In the genomic region with DNA sequence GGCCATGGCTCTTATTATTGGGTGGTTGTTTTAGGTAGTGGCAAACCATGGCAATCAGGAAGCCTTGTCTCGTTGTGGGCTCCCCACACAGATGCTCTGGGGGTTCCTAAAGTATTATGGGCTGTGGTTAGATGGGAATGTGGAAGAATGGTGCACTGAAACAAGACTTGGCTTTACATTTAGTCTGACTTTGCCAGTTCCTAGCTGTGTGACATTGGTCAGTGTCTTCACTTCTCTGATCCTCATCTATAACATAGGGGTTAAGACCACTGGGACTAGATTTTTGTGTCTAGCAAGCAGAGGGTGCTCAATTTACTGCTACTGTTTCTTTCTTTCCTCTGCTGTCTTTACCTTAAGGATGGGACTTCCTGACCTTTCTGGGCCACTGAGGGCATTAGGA, we compare ENCODE assay signal across 18 cellular contexts.
DNase-seq lines count a peak whose midpoint lies in the region; FAIRE-seq and TF ChIP-seq lines count a peak whose summit lies in the region.
"Had no signal": no experiment of that assay in that cellular context is flagged by ENCODE, and none has a peak within 500 bp of the region (broad histone marks: within the 10 kb centered on the region; RNA-seq: fewer than 3 reads in every experiment).

No MANE protein-coding gene starts in this region.

- H3K4me3 Mint-ChIP-seq in osteocyte (ENCODE audit: unreplicated experiment) (no peak overlapping the region), chondrocyte (ENCODE audit: unreplicated experiment) (no peak overlapping the region), CD14-positive monocyte (no peak overlapping the region)
- H3K4me3 Mint-ChIP-seq: CD4-positive, alpha-beta memory T cell had no signal

- peak overlapping the region; percentile 66 for H3K4me2 ChIP-seq in BLaER1
- peak overlapping the region in 7 of 11 experiments; percentile 4 to 76 (median 35); a peak in 9 of 22 replicates for H3K4me2 ChIP-seq in BLaER1 treated with 17β-estradiol and CSF1 and Interleukin-3, amounts not matched to agents 10 nM and 100 nM

- H3K27ac ChIP-seq in BLaER1, result no peak overlapping the region
- no peak overlapping the region for H3K27ac ChIP-seq in BLaER1 treated with 17β-estradiol and CSF1 and Interleukin-3, amounts not matched to agents 10 nM and 100 nM
- H3K27ac ChIP-seq: GM23248 had no signal

- FAIRE-seq in bronchial epithelial cell (lab: Jason Lieb, UNC), result peak; percentile 62
- FAIRE-seq: GM12891, H1 had no signal

- H3K4me3 ChIP-seq in BLaER1, result no peak overlapping the region
- no peak overlapping the region for H3K4me3 ChIP-seq in BLaER1 treated with 17β-estradiol and CSF1 and Interleukin-3, amounts not matched to agents 10 nM and 100 nM
- H3K4me3 ChIP-seq in bronchial epithelial cell (ENCODE audit: low read depth, low read length), result no peak overlapping the region
- H3K4me3 ChIP-seq: GM23248 had no signal

- H4K20me1 ChIP-seq in BLaER1, result no peaks in the 10 kb centered on the region
- H4K20me1 ChIP-seq in BLaER1 treated with 17β-estradiol and CSF1 and Interleukin-3, amounts not matched to agents 10 nM and 100 nM, result no peaks in the 10 kb centered on the region

- H3K4me1 Mint-ChIP-seq in osteocyte (ENCODE audit: unreplicated experiment), result peaks cover 19% of the 10 kb centered on the region
- H3K4me1 Mint-ChIP-seq in chondrocyte (ENCODE audit: low read depth), result peaks cover 30% of the 10 kb centered on the region
- no peaks in the 10 kb centered on the region for H3K4me1 Mint-ChIP-seq in CD14-positive monocyte
- H3K4me1 Mint-ChIP-seq: CD4-positive, alpha-beta memory T cell had no signal

- no peaks in the 10 kb centered on the region; the same call in 1 of the 2 replicates for H3K36me3 ChIP-seq in BLaER1
- no peaks in the 10 kb centered on the region for H3K36me3 ChIP-seq in BLaER1 treated with 17β-estradiol and CSF1 and Interleukin-3, amounts not matched to agents 10 nM and 100 nM
- H3K36me3 ChIP-seq in bronchial epithelial cell (ENCODE audit: control insufficient read depth, insufficient read depth, low read length), result no peaks in the 10 kb centered on the region

- no peaks in the 10 kb centered on the region for H3K27me3 Mint-ChIP-seq in osteocyte (ENCODE audit: unreplicated experiment)
- H3K27me3 Mint-ChIP-seq in chondrocyte (ENCODE audit: low read depth), result peaks cover 5% of the 10 kb centered on the region
- H3K27me3 Mint-ChIP-seq in CD14-positive monocyte (ENCODE audit: low read depth in 3 of 3), result peaks cover 4 to 13% (median 5%) of the 10 kb centered on the region in 3 donors

- DNase-seq in bronchial epithelial cell (ENCODE audit: low read depth) (no peak), osteocyte (ENCODE audit: extremely low spot score, unreplicated experiment) (peak; percentile 27), NCI-H524 (lab: John Stamatoyannopoulos, UW) (no peak), chondrocyte (ENCODE audit: low spot score) (no peak), CD14-positive monocyte (ENCODE audit: low spot score) (no peak)
- DNase-seq: Calu3; CD4-positive, alpha-beta memory T cell; COR-L47; DMS53; DMS79 treated with DMSO at 0.1 percent for 48 hours; GF-D8; GM23248; H7; HCEC 1CT had no signal

- H3K9me3 Mint-ChIP-seq in osteocyte (ENCODE audit: unreplicated experiment) (peaks cover 4% of the 10 kb centered on the region), chondrocyte (ENCODE audit: low read depth) (no peaks in the 10 kb centered on the region), CD14-positive monocyte (peaks cover 4 to 11% (median 9%) of the 10 kb centered on the region in 7 donors)

- H3K9ac ChIP-seq in BLaER1, result no peak overlapping the region
- no peak overlapping the region for H3K9ac ChIP-seq in BLaER1 treated with 17β-estradiol and CSF1 and Interleukin-3, amounts not matched to agents 10 nM and 100 nM
- H3K9ac ChIP-seq: GM23248 had no signal

- TF ChIP-seq CTCF in bronchial epithelial cell (IDR thresholded peaks at IDR 0.05; ENCODE audit: insufficient read depth, low read length, severe bottlenecking) (no peak), osteocyte (IDR thresholded peaks at IDR 0.05) (no peak), chondrocyte (IDR thresholded peaks at IDR 0.05) (no peak), CD14-positive monocyte (IDR thresholded peaks at IDR 0.05) (no peak)

- H3K27me3 ChIP-seq in BLaER1 (no peaks in the 10 kb centered on the region), bronchial epithelial cell (ENCODE audit: control insufficient read depth, insufficient read depth, low read length) (peaks cover 8% of the 10 kb centered on the region)
- H3K27me3 ChIP-seq in BLaER1 treated with 17β-estradiol and CSF1 and Interleukin-3, amounts not matched to agents 10 nM and 100 nM, result no peaks in the 10 kb centered on the region

- H3K9me3 ChIP-seq in BLaER1, result peaks cover 6% of the 10 kb centered on the region; the same call in 1 of the 2 replicates
- peaks cover 5 to 13% (median 11%) of the 10 kb centered on the region in 11 experiments; a peak in 21 of 22 replicates for H3K9me3 ChIP-seq in BLaER1 treated with 17β-estradiol and CSF1 and Interleukin-3, amounts not matched to agents 10 nM and 100 nM (replicated peaks in 1 of 11)

- intact Hi-C loops in CD14-positive monocyte (cut with micrococcal nuclease), result no loop called here

- H3K27ac Mint-ChIP-seq in osteocyte (ENCODE audit: unreplicated experiment), result no peak overlapping the region
- no peak overlapping the region for H3K27ac Mint-ChIP-seq in chondrocyte (ENCODE audit: unreplicated experiment)
- no peak overlapping the region for H3K27ac Mint-ChIP-seq in CD14-positive monocyte
- H3K27ac Mint-ChIP-seq: CD4-positive, alpha-beta memory T cell had no signal

- H3K36me3 Mint-ChIP-seq in osteocyte (ENCODE audit: unreplicated experiment) (no peaks in the 10 kb centered on the region), chondrocyte (ENCODE audit: low read depth) (no peaks in the 10 kb centered on the region), CD14-positive monocyte (no peaks in the 10 kb centered on the region)
- H3K36me3 Mint-ChIP-seq: CD4-positive, alpha-beta memory T cell had no signal

- peaks cover 84% of the 10 kb centered on the region for H3K4me1 ChIP-seq in BLaER1
- H3K4me1 ChIP-seq in BLaER1 treated with 17β-estradiol and CSF1 and Interleukin-3, amounts not matched to agents 10 nM and 100 nM, result peaks cover 11 to 85% (median 56%) of the 10 kb centered on the region in 10 experiments
